Comparison of ENCODE assay signal across 16 cellular contexts in the genomic region with DNA sequence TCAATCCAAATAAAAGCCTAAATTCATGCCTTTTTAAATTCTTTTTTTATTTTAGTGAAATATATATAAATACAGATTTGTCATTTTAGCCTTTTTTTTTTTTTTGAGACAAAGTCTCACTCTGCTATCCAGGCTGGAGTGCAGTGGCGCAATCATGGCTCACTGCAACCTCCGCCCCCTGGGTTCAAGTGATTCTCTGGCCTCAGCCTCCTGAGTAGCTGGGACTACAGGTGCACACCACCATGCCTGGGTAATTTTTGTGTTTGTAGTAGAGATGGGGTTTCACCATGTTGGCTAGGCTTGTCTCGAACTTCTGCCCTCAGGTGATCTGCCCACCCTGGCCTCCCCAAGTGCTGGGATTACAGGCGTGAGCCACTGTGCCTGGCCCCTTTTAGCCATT. TPM values are rescaled to one million over a fixed set of nuclear protein-coding genes. Genes with fewer than 3 reads are reported as not detected.
"Had no signal": no experiment of that assay in that cellular context is flagged by ENCODE, and none has a peak within 500 bp of the region (broad histone marks: within the 10 kb centered on the region; RNA-seq: fewer than 3 reads in every experiment).

No MANE protein-coding gene starts in this region.

RNA-seq across cellular contexts. Expression of a gene that starts 23.8 kb away (rescaled TPM):
- total RNA-seq: naive thymus-derived CD4-positive, alpha-beta T cell; naive thymus-derived CD8-positive, alpha-beta T cell; natural killer cell; osteoblast; osteocyte; posterior vena cava; psoas muscle; right atrium auricular region; right cardiac atrium; right lobe of liver; sciatic nerve; skeletal muscle tissue; smooth muscle cell had no signal
- polyA plus RNA-seq: naive thymus-derived CD4-positive, alpha-beta T cell; naive thymus-derived CD8-positive, alpha-beta T cell; neural cell; psoas muscle; right cardiac atrium; sigmoid colon; small intestine had no signal
